In genomic region chr18:40413160-40413559, GRCh38 we compare ENCODE assay signal across 9 cellular contexts.
DNase-seq lines count a peak whose midpoint lies in the region; ATAC-seq, FAIRE-seq and TF ChIP-seq lines count a peak whose summit lies in the region.
"Had no signal": no experiment of that assay in that cellular context is flagged by ENCODE, and none has a peak within 500 bp of the region (broad histone marks: within the 10 kb centered on the region; RNA-seq: fewer than 3 reads in every experiment).

No MANE protein-coding gene starts in this region.

- no peaks in the 10 kb centered on the region for H3K4me1 ChIP-seq in HepG2 (ENCODE audit: insufficient read depth, low read length)
- H3K4me1 ChIP-seq in right lobe of liver = no peaks in the 10 kb centered on the region
- H3K4me1 ChIP-seq in PC-3 (ENCODE audit: insufficient read depth, low read length) = 0 out of 2 replicates have a peak, but pooled peaks cover 4% of the 10 kb centered on the region
- H3K4me1 ChIP-seq in upper lobe of right lung = no peaks in the 10 kb centered on the region

- FAIRE-seq in HepG2 (lab: Jason Lieb, UNC) = no peak

- in situ Hi-C loops in HepG2 (cut with HindIII; ENCODE audit: extremely low pct_ligation_motif_present, low pct_unique_long_range_greater_than_20kb) = no loop called here

- H3K9me3 ChIP-seq in HepG2 (ENCODE audit: low read length) (no peaks in the 10 kb centered on the region), right lobe of liver (no peaks in the 10 kb centered on the region), PC-3 (ENCODE audit: low read length) (no peaks in the 10 kb centered on the region), upper lobe of right lung (no peaks in the 10 kb centered on the region)
- H3K9me3 ChIP-seq: BLaER1 had no signal

- no peaks in the 10 kb centered on the region for H3K79me2 ChIP-seq in HepG2 (ENCODE audit: insufficient read depth, low read length)
- no peaks in the 10 kb centered on the region for H3K79me2 ChIP-seq in PC-3 (ENCODE audit: low read length)

- DNase-seq in HepG2 (ENCODE audit: low spot score) = peak; percentile 2
- no peak for DNase-seq in right lobe of liver
- DNase-seq in PC-3 = peak; percentile 48
- DNase-seq in glomerular visceral epithelial cell (ENCODE audit: extremely low spot score) = peak; percentile 24
- no peak for DNase-seq in upper lobe of right lung
- no peak for DNase-seq in GM10266 (ENCODE audit: extremely low spot score)
- DNase-seq in left lobe of liver (ENCODE audit: low spot score) = no peak

- H2AFZ ChIP-seq in HepG2 (ENCODE audit: low read length) (no peak overlapping the region), PC-3 (ENCODE audit: low read length) (no peak overlapping the region)

- 1% methylated on average over 3 of the region's 3 CpGs for WGBS in HepG2 (ENCODE audit: low lambda C conversion rate)
- WGBS in right lobe of liver (ENCODE audit: insufficient coverage, low coverage, low lambda C conversion rate, missing lambda C conversion rate) = 27% methylated on average over 3 of the region's 3 CpGs

- TF ChIP-seq POLR2A in HepG2 (IDR thresholded peaks at IDR 0.05; ENCODE audit: insufficient read depth in 1 of 2, low read depth in 2 of 2, low read length in 2 of 2) (no peak), right lobe of liver (IDR thresholded peaks at IDR 0.05) (no peak)

- H4K20me1 ChIP-seq in HepG2 (ENCODE audit: insufficient read depth, low read length) (no peaks in the 10 kb centered on the region), PC-3 (ENCODE audit: low read length) (no peaks in the 10 kb centered on the region)
- H4K20me1 ChIP-seq: BLaER1 had no signal

- no peak for TF ChIP-seq RAD21 in HepG2 (CRISPR knock-in tag; IDR thresholded peaks at IDR 0.05)

- BruUV-seq in HepG2 (replicated peaks; lab: Mats Ljungman, UMichigan) (no TSS peak), PC-3 (replicated peaks; lab: Mats Ljungman, UMichigan) (no TSS peak)

- intact Hi-C loops in HepG2 (cut with micrococcal nuclease; ENCODE audit: unreplicated experiment) (no loop called here), right lobe of liver (cut with DNase I) (no loop called here), PC-3 (cut with micrococcal nuclease) (loop anchor here (10.0 kb wide), 1 partner anchor 838 kb away; no protein-coding TSS in a partner anchor), upper lobe of right lung (cut with DNase I) (no loop called here)

- H3K36me3 ChIP-seq in HepG2 (replicated peaks in 1 of 2; ENCODE audit: control insufficient read depth in 1 of 2, insufficient read depth in 2 of 2, low read length in 2 of 2) = no peaks in the 10 kb centered on the region
- H3K36me3 ChIP-seq in right lobe of liver = no peaks in the 10 kb centered on the region
- no peaks in the 10 kb centered on the region for H3K36me3 ChIP-seq in PC-3 (ENCODE audit: low read depth, low read length)
- no peaks in the 10 kb centered on the region for H3K36me3 ChIP-seq in upper lobe of right lung
- H3K36me3 ChIP-seq: BLaER1 had no signal

- no peak overlapping the region for H3K27ac ChIP-seq in HepG2 (ENCODE audit: extremely low read length, insufficient read depth, low read length)
- no peak overlapping the region for H3K27ac ChIP-seq in right lobe of liver
- no peak overlapping the region for H3K27ac ChIP-seq in PC-3 (ENCODE audit: low read length)
- no peak overlapping the region for H3K27ac ChIP-seq in upper lobe of right lung
- H3K27ac ChIP-seq: BLaER1 had no signal

- no peaks in the 10 kb centered on the region; a peak in 1 of 5 replicates for H3K27me3 ChIP-seq in HepG2 (ENCODE audit: control insufficient read depth in 1 of 2, insufficient read depth in 2 of 2, low read length in 2 of 2)
- no peaks in the 10 kb centered on the region for H3K27me3 ChIP-seq in right lobe of liver
- no peaks in the 10 kb centered on the region for H3K27me3 ChIP-seq in PC-3 (ENCODE audit: low read length)
- no peaks in the 10 kb centered on the region for H3K27me3 ChIP-seq in upper lobe of right lung
- H3K27me3 ChIP-seq: BLaER1 had no signal

- TF ChIP-seq CTCF in HepG2 (CRISPR knock-in tag; IDR thresholded peaks at IDR 0.05) = peak; percentile 55
- TF ChIP-seq CTCF in right lobe of liver (IDR thresholded peaks at IDR 0.05) = no peak
- TF ChIP-seq CTCF in PC-3 (conservative IDR thresholded peaks at IDR 0.05; ENCODE audit: low read depth, low read length) = peak; percentile 50
- peak; percentile 11 for TF ChIP-seq CTCF in upper lobe of right lung (IDR thresholded peaks at IDR 0.05)
- TF ChIP-seq CTCF in GM10266 (IDR thresholded peaks at IDR 0.05; ENCODE audit: control insufficient read depth, insufficient read depth, low read depth, missing control alignments) = no peak

- POLR2A ChIA-PET in HepG2 (lab: Yijun Ruan, JAX) (no interaction called here), PC-3 (lab: Charles Lee; ENCODE audit: unreplicated experiment) (no interaction called here)

- peak; percentile 52; the same call in 2 of the 3 replicates for ATAC-seq in HepG2
- no peak for ATAC-seq in right lobe of liver
- peak; percentile 68 for ATAC-seq in PC-3
- ATAC-seq in upper lobe of right lung = no peak
- ATAC-seq in left lobe of liver = no peak
- ATAC-seq in HG03280 (IDR thresholded peaks at IDR 0.05; ENCODE audit: unreplicated experiment) = no peak

- H3K9ac ChIP-seq in HepG2 (ENCODE audit: insufficient read depth, low read depth, low read length) = no peak overlapping the region
- H3K9ac ChIP-seq in PC-3 (ENCODE audit: low read length) = no peak overlapping the region
- H3K9ac ChIP-seq: BLaER1 had no signal

- no peak overlapping the region for H3K4me3 ChIP-seq in HepG2 (replicated peaks in 1 of 3; ENCODE audit: insufficient read depth in 1 of 3, low read depth in 2 of 3, low read length in 3 of 3)
- H3K4me3 ChIP-seq in right lobe of liver = no peak overlapping the region
- H3K4me3 ChIP-seq in PC-3 (ENCODE audit: low read length) = no peak overlapping the region
- no peak overlapping the region for H3K4me3 ChIP-seq in upper lobe of right lung
- H3K4me3 ChIP-seq: BLaER1 had no signal

- no peaks in the 10 kb centered on the region for H3F3A ChIP-seq in PC-3 (ENCODE audit: low read length, unreplicated experiment)

- CTCF ChIA-PET in HepG2 (lab: Yijun Ruan, JAX; ENCODE audit: low intra/inter-chr PET ratio, low total read pairs) (no interaction called here), PC-3 (lab: Charles Lee) (no interaction called here)

- TF ChIP-seq EP300 in HepG2 (IDR thresholded peaks at IDR 0.05; ENCODE audit: low read depth in 2 of 2, low read length in 2 of 2) = no peak
- TF ChIP-seq EP300 in HepG2 (CRISPR knock-in tag; IDR thresholded peaks at IDR 0.05; ENCODE audit: borderline replicate concordance) = no peak

- H3K4me2 ChIP-seq in HepG2 (ENCODE audit: low read depth, low read length) (no peak overlapping the region), PC-3 (ENCODE audit: low read length) (no peak overlapping the region)
- H3K4me2 ChIP-seq: BLaER1 had no signal

- H3K9me2 ChIP-seq in PC-3 (replicated peaks; ENCODE audit: low read length) = no peaks in the 10 kb centered on the region

TF ChIP-seq in HepG2, 621 proteins besides CTCF, POLR2A, EP300 and RAD21:
- TF ChIP-seq STAG1 (CRISPR knock-in tag; IDR thresholded peaks at IDR 0.05) (peak; percentile 56), YY1 (IDR thresholded peaks at IDR 0.05; ENCODE audit: insufficient read depth, insufficient replicate concordance, low read depth, low read length) (no peak)
TF ChIP-seq in HepG2: peak in this region for 1.

Comparison
In these comparisons a context has a peak if more than half of its experiments do, and no peak if none do; other contexts are left out.
1. ATAC-seq: peak in HepG2 (single experiment) and PC-3 (single experiment); none in right lobe of liver (0 of 4), upper lobe of right lung (single experiment), left lobe of liver (single experiment) and HG03280 (single experiment).
2. DNase-seq: peak in HepG2 (single experiment), PC-3 (single experiment) and glomerular visceral epithelial cell (single experiment); none in right lobe of liver (0 of 3), upper lobe of right lung (single experiment), GM10266 (single experiment) and left lobe of liver (single experiment).
3. CTCF ChIP-seq: peak in HepG2 (single experiment), PC-3 (single experiment) and upper lobe of right lung (single experiment); none in right lobe of liver (0 of 4) and GM10266 (single experiment).